9 cellular contexts compared by ENCODE assay signal in genomic region chr16:30786115-30786935, GRCh38. TPM values are rescaled to one million over a fixed set of nuclear protein-coding genes. Genes with fewer than 3 reads are reported as not detected.
DNase-seq lines count a peak whose midpoint lies in the region; ATAC-seq, FAIRE-seq and TF ChIP-seq lines count a peak whose summit lies in the region.
"Had no signal": no experiment of that assay in that cellular context is flagged by ENCODE, and none has a peak within 500 bp of the region (broad histone marks: within the 10 kb centered on the region; RNA-seq: fewer than 3 reads in every experiment).

No MANE protein-coding gene starts in this region.

- H3K4me3 ChIP-seq in effector memory CD4-positive, alpha-beta T cell (ENCODE audit: insufficient read depth, low read depth, low read length, poor library complexity, severe bottlenecking) = peak overlapping the region; percentile 62

- H3K9me3 ChIP-seq in effector memory CD4-positive, alpha-beta T cell (ENCODE audit: control insufficient read depth, low read length) = no peaks in the 10 kb centered on the region

- H3K4me1 ChIP-seq in effector memory CD4-positive, alpha-beta T cell (ENCODE audit: control insufficient read depth, insufficient read depth, low read length, poor library complexity, severe bottlenecking) = peaks cover 13% of the 10 kb centered on the region

- no peaks in the 10 kb centered on the region for H3K36me3 ChIP-seq in effector memory CD4-positive, alpha-beta T cell (ENCODE audit: control insufficient read depth, insufficient read depth, low read length)

- peak; percentile 55 for ATAC-seq in memory B cell (ENCODE audit: low read depth)
- ATAC-seq in HG02588 (IDR thresholded peaks at IDR 0.05; ENCODE audit: unreplicated experiment) = no peak

- no peak for TF ChIP-seq CTCF in type B pancreatic cell (conservative IDR thresholded peaks at IDR 0.05)

- no peak overlapping the region for H3K27ac ChIP-seq in effector memory CD4-positive, alpha-beta T cell (ENCODE audit: insufficient read depth, low read length, poor library complexity, severe bottlenecking)

- no peaks in the 10 kb centered on the region for H3K9me3 Mint-ChIP-seq in activated T-cell treated with anti-CD3 and anti-CD28 coated beads, Interleukin-2, amount 50 U/mL, for 24 hours
- H3K9me3 Mint-ChIP-seq in memory B cell (no peaks in the 10 kb centered on the region), type B pancreatic cell (no peaks in the 10 kb centered on the region)

- H3K36me3 Mint-ChIP-seq in activated T-cell treated with anti-CD3 and anti-CD28 coated beads, Interleukin-2, amount 50 U/mL, for 24 hours (ENCODE audit: low read depth) = peaks cover 18% of the 10 kb centered on the region
- H3K36me3 Mint-ChIP-seq in memory B cell = peaks cover 4% of the 10 kb centered on the region
- no peaks in the 10 kb centered on the region for H3K36me3 Mint-ChIP-seq in type B pancreatic cell

- peak overlapping the region; percentile 59 for H3K27ac Mint-ChIP-seq in activated T-cell treated with anti-CD3 and anti-CD28 coated beads, Interleukin-2, amount 50 U/mL, for 24 hours
- H3K27ac Mint-ChIP-seq in memory B cell = no peak overlapping the region
- no peak overlapping the region for H3K27ac Mint-ChIP-seq in type B pancreatic cell

- H3K4me3 Mint-ChIP-seq in activated T-cell treated with anti-CD3 and anti-CD28 coated beads, Interleukin-2, amount 50 U/mL, for 24 hours = peak overlapping the region; percentile 85
- H3K4me3 Mint-ChIP-seq in memory B cell (peak overlapping the region; percentile 63), type B pancreatic cell (peak overlapping the region; percentile 91)

- peak; percentile 51 for DNase-seq in activated T-cell treated with anti-CD3 and anti-CD28 coated beads, Interleukin-2, amount 50 U/mL, for 24 hours
- DNase-seq in activated T-cell treated with anti-CD3 and anti-CD28 coated beads for 4 hours (no peak), RCC 7860 (ENCODE audit: low spot score) (peak; percentile 42), memory B cell (ENCODE audit: low spot score in 2 of 2) (no peak), type B pancreatic cell (ENCODE audit: extremely low spot score, unreplicated experiment) (no peak), middle frontal gyrus (ENCODE audit: extremely low spot score, low spot score) (no peak)
- no peak for DNase-seq in effector memory CD4-positive, alpha-beta T cell

- H3K27me3 ChIP-seq in effector memory CD4-positive, alpha-beta T cell (replicated peaks; ENCODE audit: control insufficient read depth, insufficient read depth, low read length, poor library complexity, severe bottlenecking) = peaks cover 7% of the 10 kb centered on the region

- peaks cover 21% of the 10 kb centered on the region for H3K4me1 Mint-ChIP-seq in activated T-cell treated with anti-CD3 and anti-CD28 coated beads, Interleukin-2, amount 50 U/mL, for 24 hours (ENCODE audit: low read depth)
- H3K4me1 Mint-ChIP-seq in memory B cell (peaks cover 8% of the 10 kb centered on the region), type B pancreatic cell (ENCODE audit: unreplicated experiment) (peaks cover 19% of the 10 kb centered on the region)

- FAIRE-seq in RCC 7860 (lab: Jason Lieb, UNC) = no peak
- FAIRE-seq: islet of Langerhans had no signal

- peaks cover 4% of the 10 kb centered on the region for H3K27me3 Mint-ChIP-seq in activated T-cell treated with anti-CD3 and anti-CD28 coated beads, Interleukin-2, amount 50 U/mL, for 24 hours
- H3K27me3 Mint-ChIP-seq in memory B cell = peaks cover 12% of the 10 kb centered on the region
- H3K27me3 Mint-ChIP-seq in type B pancreatic cell = no peaks in the 10 kb centered on the region

RNA-seq across cellular contexts. Expression of gene ZNF629, which starts 0.7 kb away (rescaled TPM):
- 26.9 and 35.5 TPM in 2 replicates for total RNA-seq in type B pancreatic cell (ENCODE audit: low replicate concordance)

RNA-seq across cellular contexts. Expression of gene RNF40, which starts 24.2 kb away (rescaled TPM):
- total RNA-seq in type B pancreatic cell (ENCODE audit: low replicate concordance) = 107 and 131 TPM in 2 replicates

RNA-seq across cellular contexts. Expression of gene CFAP119, which starts 24.5 kb away (rescaled TPM):
- total RNA-seq in type B pancreatic cell (ENCODE audit: low replicate concordance) = 14.2 and 15.0 TPM in 2 replicates

RNA-seq across cellular contexts. Expression of gene PHKG2, which starts 38.1 kb away (rescaled TPM):
- total RNA-seq in type B pancreatic cell (ENCODE audit: low replicate concordance) = 41.5 and 42.4 TPM in 2 replicates

Comparison
In these comparisons a context has a peak if more than half of its experiments do, and no peak if none do; other contexts are left out.
1. DNase-seq: peak in activated T-cell treated with anti-CD3 and anti-CD28 coated beads, Interleukin-2, amount 50 U/mL, for 24 hours (single experiment) and RCC 7860 (single experiment); none in activated T-cell treated with anti-CD3 and anti-CD28 coated beads for 4 hours (single experiment), effector memory CD4-positive, alpha-beta T cell (0 of 3), memory B cell (0 of 2), type B pancreatic cell (single experiment) and middle frontal gyrus (single experiment).
2. Peak in every context shown above with its lines, with median percentiles within 50 percentile points of each other: H3K4me3 Mint-ChIP-seq.